10 cellular contexts compared by ENCODE assay signal in the genomic region with DNA sequence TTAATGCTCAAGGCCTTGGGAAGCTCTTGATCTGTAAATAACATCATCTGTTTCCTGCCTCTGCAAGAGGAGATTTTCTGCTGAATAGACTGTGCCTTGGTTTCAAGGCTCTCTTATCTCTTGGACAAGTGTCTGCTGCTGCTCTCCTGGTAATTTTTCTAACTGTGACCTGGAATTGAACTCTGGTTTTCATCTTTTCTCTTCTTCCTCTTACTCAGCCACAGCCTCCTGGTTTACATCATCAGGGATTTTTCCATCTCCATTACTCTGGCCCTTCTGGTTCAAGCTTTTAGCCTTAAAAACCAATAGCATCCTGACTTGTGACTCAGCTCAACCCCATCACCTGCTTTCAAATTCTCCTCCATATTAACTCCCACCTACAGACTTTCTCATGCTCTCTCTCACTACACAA. TPM values are rescaled to one million over a fixed set of nuclear protein-coding genes. Genes with fewer than 3 reads are reported as not detected.
DNase-seq lines count a peak whose midpoint lies in the region; ATAC-seq and TF ChIP-seq lines count a peak whose summit lies in the region.
"Had no signal": no experiment of that assay in that cellular context is flagged by ENCODE, and none has a peak within 500 bp of the region (broad histone marks: within the 10 kb centered on the region; RNA-seq: fewer than 3 reads in every experiment).

No MANE protein-coding gene starts in this region.

- no peak for TF ChIP-seq CTCF in smooth muscle cell (IDR thresholded peaks at IDR 0.05; ENCODE audit: borderline replicate concordance, insufficient read depth, poor library complexity, severe bottlenecking)

- ATAC-seq in HG03097 (IDR thresholded peaks at IDR 0.05; ENCODE audit: low FRiP score, unreplicated experiment), result peak; percentile 80
- ATAC-seq in activated T-helper 17 cell treated with anti-CD3 and anti-CD28 coated beads, Interleukin-2, amount 50 U/mL, for 72 hours (replicated peaks), result peak; percentile 93

- intact Hi-C loops in posterior vena cava (cut with DNase I), result no loop called here

- peak overlapping the region; percentile 13 for H3K27ac ChIP-seq in smooth muscle cell (ENCODE audit: low read depth)
- H3K27ac ChIP-seq: neural progenitor cell had no signal

- peak overlapping the region; percentile 4 for H3K27ac Mint-ChIP-seq in activated T-cell treated with anti-CD3 and anti-CD28 coated beads, Interleukin-2, amount 50 U/mL, for 24 hours
- no peak overlapping the region for H3K27ac Mint-ChIP-seq in activated T-helper 17 cell treated with anti-CD3 and anti-CD28 coated beads, Interleukin-2, amount 50 U/mL, for 72 hours
- H3K27ac Mint-ChIP-seq: neural progenitor cell had no signal

- H2AFZ ChIP-seq in smooth muscle cell (ENCODE audit: low read depth), result no peak overlapping the region
- H2AFZ ChIP-seq: neural progenitor cell had no signal

- no peaks in the 10 kb centered on the region for H3K36me3 Mint-ChIP-seq in activated T-cell treated with anti-CD3 and anti-CD28 coated beads, Interleukin-2, amount 50 U/mL, for 24 hours (ENCODE audit: low read depth)
- H3K36me3 Mint-ChIP-seq in activated T-helper 17 cell treated with anti-CD3 and anti-CD28 coated beads, Interleukin-2, amount 50 U/mL, for 72 hours (ENCODE audit: low read depth), result no peaks in the 10 kb centered on the region
- H3K36me3 Mint-ChIP-seq: neural progenitor cell had no signal

- H3K4me3 ChIP-seq in smooth muscle cell, result no peak overlapping the region
- H3K4me3 ChIP-seq: neural progenitor cell had no signal

- H3K36me3 ChIP-seq in smooth muscle cell (ENCODE audit: low read depth), result no peaks in the 10 kb centered on the region
- H3K36me3 ChIP-seq: neural progenitor cell had no signal

- no peaks in the 10 kb centered on the region for H4K20me1 ChIP-seq in smooth muscle cell (ENCODE audit: low read depth)

- H3K9me3 ChIP-seq in smooth muscle cell (replicated peaks; ENCODE audit: low read depth), result no peaks in the 10 kb centered on the region

- H3K4me1 ChIP-seq in smooth muscle cell (ENCODE audit: low read depth), result no peaks in the 10 kb centered on the region
- H3K4me1 ChIP-seq: neural progenitor cell had no signal

- in situ Hi-C loops in G401 (cut with HindIII; ENCODE audit: low sequenced_read_pairs), result no loop called here

- peaks cover 40% of the 10 kb centered on the region for H3K4me1 Mint-ChIP-seq in activated T-cell treated with anti-CD3 and anti-CD28 coated beads, Interleukin-2, amount 50 U/mL, for 24 hours (ENCODE audit: low read depth)
- H3K4me1 Mint-ChIP-seq in activated T-helper 17 cell treated with anti-CD3 and anti-CD28 coated beads, Interleukin-2, amount 50 U/mL, for 72 hours, result peaks cover 16% of the 10 kb centered on the region
- H3K4me1 Mint-ChIP-seq: neural progenitor cell had no signal

- H3K4me3 Mint-ChIP-seq in activated T-cell treated with anti-CD3 and anti-CD28 coated beads, Interleukin-2, amount 50 U/mL, for 24 hours, result no peak overlapping the region
- H3K4me3 Mint-ChIP-seq in activated T-helper 17 cell treated with anti-CD3 and anti-CD28 coated beads, Interleukin-2, amount 50 U/mL, for 72 hours, result no peak overlapping the region
- H3K4me3 Mint-ChIP-seq: neural progenitor cell had no signal

- H3K9me3 Mint-ChIP-seq in activated T-cell treated with anti-CD3 and anti-CD28 coated beads, Interleukin-2, amount 50 U/mL, for 24 hours, result peaks cover 4% of the 10 kb centered on the region
- H3K9me3 Mint-ChIP-seq in activated T-helper 17 cell treated with anti-CD3 and anti-CD28 coated beads, Interleukin-2, amount 50 U/mL, for 72 hours, result no peaks in the 10 kb centered on the region
- H3K9me3 Mint-ChIP-seq: neural progenitor cell had no signal

- no peaks in the 10 kb centered on the region for H3K79me2 ChIP-seq in smooth muscle cell (ENCODE audit: low read depth)

- no peaks in the 10 kb centered on the region for H3K27me3 ChIP-seq in smooth muscle cell (ENCODE audit: low read depth)
- H3K27me3 ChIP-seq: neural progenitor cell had no signal

- H3K9ac ChIP-seq in smooth muscle cell (ENCODE audit: low read depth), result no peak overlapping the region
- H3K9ac ChIP-seq: neural progenitor cell had no signal

- no peak overlapping the region for H3K4me2 ChIP-seq in smooth muscle cell
- H3K4me2 ChIP-seq: neural progenitor cell had no signal

- no peaks in the 10 kb centered on the region for H3F3A ChIP-seq in smooth muscle cell (ENCODE audit: low read depth)

- no peaks in the 10 kb centered on the region for H3K27me3 Mint-ChIP-seq in activated T-cell treated with anti-CD3 and anti-CD28 coated beads, Interleukin-2, amount 50 U/mL, for 24 hours
- no peaks in the 10 kb centered on the region for H3K27me3 Mint-ChIP-seq in activated T-helper 17 cell treated with anti-CD3 and anti-CD28 coated beads, Interleukin-2, amount 50 U/mL, for 72 hours

- DNase-seq in activated T-cell treated with anti-CD3 and anti-CD28 coated beads, Interleukin-2, amount 50 U/mL, for 24 hours, result no peak
- DNase-seq in activated T-cell treated with anti-CD3 and anti-CD28 coated beads for 4 hours, result no peak
- DNase-seq in smooth muscle cell (lab: John Stamatoyannopoulos, UW; ENCODE audit: unreplicated experiment), result no peak
- DNase-seq in G401 (ENCODE audit: low spot score), result no peak
- DNase-seq in posterior vena cava (ENCODE audit: low spot score), result no peak
- no peak for DNase-seq in epidermal melanocyte (ENCODE audit: insufficient read length, low spot score)
- DNase-seq: NCI-H2029 had no signal

RNA-seq across cellular contexts. Expression of a gene that starts 49.6 kb away (rescaled TPM):
- 10 to 100 TPM in 1 of 2 donors, 1 to 10 TPM in 1; 3.1 to 14.9 TPM for total RNA-seq in activated T-helper 17 cell treated with anti-CD3 and anti-CD28 coated beads, Interleukin-2, amount 50 U/mL, for 72 hours
- total RNA-seq in smooth muscle cell, result 202 and 250 TPM in 2 replicates
- polyA plus RNA-seq in smooth muscle cell, result 62.6 and 85.2 TPM in 2 replicates
- total RNA-seq in G401 (2014; rRNA removed; shearing (Covaris generic)), result not detected in 2 replicates
- 100 to 1,000 TPM; 134 to 213 TPM for total RNA-seq in posterior vena cava

RNA-seq across cellular contexts. Expression of a gene that starts 49.6 kb away (rescaled TPM):
- total RNA-seq in activated T-helper 17 cell treated with anti-CD3 and anti-CD28 coated beads, Interleukin-2, amount 50 U/mL, for 72 hours, result 10 to 100 TPM; 22.9 to 35.0 TPM
- total RNA-seq in smooth muscle cell (37.0 and 41.3 TPM in 2 replicates), posterior vena cava (10 to 100 TPM; 49.4 to 61.8 TPM)
- polyA plus RNA-seq in smooth muscle cell, result 66.1 and 88.2 TPM in 2 replicates
- total RNA-seq in G401 (2014; rRNA removed; shearing (Covaris generic)), result 17.1 and 17.4 TPM in 2 replicates

Comparison
In these comparisons a context has a peak if more than half of its experiments do, and no peak if none do; other contexts are left out.
1. RNA of a gene that starts 49.6 kb away (total RNA-seq): 202 to 250 TPM in smooth muscle cell and 134 to 213 TPM in posterior vena cava; 3.1 to 14.9 TPM in activated T-helper 17 cell treated with anti-CD3 and anti-CD28 coated beads, Interleukin-2, amount 50 U/mL, for 72 hours and not detected in G401; every median in the first group is over 4 times any median in the second.